In the genomic region with DNA sequence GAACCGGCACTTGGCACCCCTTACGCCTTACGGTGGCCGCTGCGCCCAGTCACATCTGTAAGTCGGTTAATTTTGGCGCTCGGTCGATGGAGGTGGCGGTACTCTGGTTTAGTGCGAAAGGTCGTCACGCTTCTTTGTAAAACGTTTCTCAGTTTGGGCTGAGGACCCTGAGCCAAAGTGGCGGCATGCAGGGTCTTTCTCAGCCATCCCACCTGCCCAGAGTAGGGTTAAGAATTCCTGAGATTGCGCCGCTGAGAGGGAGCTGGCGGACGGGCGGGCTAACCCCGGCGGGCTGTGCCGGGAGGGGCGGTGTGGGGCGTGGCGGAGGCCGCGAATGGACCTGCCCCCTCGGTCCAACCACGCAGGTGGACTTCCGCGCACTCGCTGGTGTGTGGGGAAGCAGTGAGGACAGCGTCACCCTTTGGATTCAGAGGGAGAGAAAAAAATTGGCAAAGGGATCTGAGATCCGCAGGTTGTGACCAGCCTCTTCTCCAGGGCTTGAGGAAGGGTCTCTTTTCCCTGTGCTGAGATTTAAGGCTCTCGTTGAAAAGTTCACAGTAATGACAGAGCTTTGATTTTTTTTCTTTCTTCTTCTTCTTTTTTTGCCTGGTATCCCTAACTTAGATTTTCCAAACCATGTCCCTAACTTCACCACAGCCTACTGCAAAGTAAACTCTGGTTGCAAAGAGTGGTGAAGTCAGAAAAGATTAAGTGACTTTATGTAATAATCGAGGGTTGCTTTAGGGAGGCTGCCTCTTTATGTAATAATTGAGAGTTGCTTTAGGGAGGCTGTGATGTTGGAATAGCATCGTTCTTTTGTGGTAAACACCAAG, we compare ENCODE assay signal across 8 cellular contexts. TPM values are rescaled to one million over a fixed set of nuclear protein-coding genes. Genes with fewer than 3 reads are reported as not detected.
DNase-seq lines count a peak whose midpoint lies in the region; ATAC-seq and TF ChIP-seq lines count a peak whose summit lies in the region.

No MANE protein-coding gene starts in this region.

- no peaks in the 10 kb centered on the region for H3K9me3 Mint-ChIP-seq in activated naive CD8-positive, alpha-beta T cell treated with anti-CD3 and anti-CD28 coated beads, Interleukin-2, amount 10 ng/mL, durations not matched to agents 7 days and 5 days

- ATAC-seq in activated naive CD8-positive, alpha-beta T cell treated with anti-CD3 and anti-CD28 coated beads, Interleukin-2, amount 10 ng/mL, durations not matched to agents 7 days and 5 days (ENCODE audit: low read depth), result peak; percentile 74

- peak overlapping the region; percentile 100 for H3K27ac ChIP-seq in cardiac muscle cell
- H3K27ac ChIP-seq in ovary, result peak overlapping the region; percentile 74 to 98

- H3F3A ChIP-seq in Loucy (ENCODE audit: low read depth), result no peaks in the 10 kb centered on the region; the same call in 1 of the 2 replicates

- H3K36me3 ChIP-seq in Loucy (ENCODE audit: insufficient read depth, low read length), result no peaks in the 10 kb centered on the region
- H3K36me3 ChIP-seq in cardiac muscle cell, result no peaks in the 10 kb centered on the region
- no peaks in the 10 kb centered on the region for H3K36me3 ChIP-seq in ovary

- peak overlapping the region; percentile 85 for H3K4me3 ChIP-seq in Loucy (ENCODE audit: low read length, poor library complexity, severe bottlenecking)
- H3K4me3 ChIP-seq in cardiac muscle cell, result peak overlapping the region; percentile 60
- H3K4me3 ChIP-seq in ovary, result peak overlapping the region; percentile 83

- H3K4me1 Mint-ChIP-seq in activated naive CD8-positive, alpha-beta T cell treated with anti-CD3 and anti-CD28 coated beads, Interleukin-2, amount 10 ng/mL, durations not matched to agents 7 days and 5 days, result peaks cover 29% of the 10 kb centered on the region

- H3K27me3 ChIP-seq in Loucy (ENCODE audit: insufficient read depth, low read length, poor library complexity, severe bottlenecking), result no peaks in the 10 kb centered on the region
- H3K27me3 ChIP-seq in cardiac muscle cell, result no peaks in the 10 kb centered on the region
- H3K27me3 ChIP-seq in ovary, result no peaks in the 10 kb centered on the region

- H3K79me2 ChIP-seq in Loucy (ENCODE audit: insufficient read depth, low read length), result peaks cover 37% of the 10 kb centered on the region

- H4K20me1 ChIP-seq in Loucy (ENCODE audit: insufficient read depth, low read length, poor library complexity, severe bottlenecking), result peaks cover 33% of the 10 kb centered on the region

- no peaks in the 10 kb centered on the region for H3K9me2 ChIP-seq in Loucy (replicated peaks; ENCODE audit: low read depth, low read length)

- H3K4me1 ChIP-seq in Loucy (ENCODE audit: insufficient read depth, low read length, poor library complexity, severe bottlenecking) (peaks cover 31% of the 10 kb centered on the region), cardiac muscle cell (ENCODE audit: low read depth) (peaks cover 12% of the 10 kb centered on the region), ovary (ENCODE audit: insufficient read depth) (peaks cover 3% of the 10 kb centered on the region)

- H3K4me3 Mint-ChIP-seq in activated naive CD8-positive, alpha-beta T cell treated with anti-CD3 and anti-CD28 coated beads, Interleukin-2, amount 10 ng/mL, durations not matched to agents 7 days and 5 days, result peak overlapping the region; percentile 100

- TF ChIP-seq POLR2A in Raji (IDR thresholded peaks at IDR 0.05; ENCODE audit: insufficient read depth, low read depth, low read length) (peak; percentile 76), ovary (IDR thresholded peaks at IDR 0.05) (peak; percentile 60)

- H3K27ac Mint-ChIP-seq in activated naive CD8-positive, alpha-beta T cell treated with anti-CD3 and anti-CD28 coated beads, Interleukin-2, amount 10 ng/mL, durations not matched to agents 7 days and 5 days, result peak overlapping the region; percentile 95

- H3K9me3 ChIP-seq in Loucy (ENCODE audit: insufficient read depth, low read depth, low read length) (no peaks in the 10 kb centered on the region), cardiac muscle cell (ENCODE audit: low read depth) (no peaks in the 10 kb centered on the region), ovary (no peaks in the 10 kb centered on the region)

- WGBS in ovary, 3 donors, result 0 to 1% (median 0%) methylated on average over 38 of the region's 38 CpGs

- DNase-seq in GM10266 (ENCODE audit: extremely low spot score), result peak; percentile 77
- peak; percentile 66 for DNase-seq in HCEC 1CT
- peak; percentile 85 for DNase-seq in activated naive CD8-positive, alpha-beta T cell treated with anti-CD3 and anti-CD28 coated beads, Interleukin-2, amount 10 ng/mL, durations not matched to agents 7 days and 5 days
- peak; percentile 83 to 94 for DNase-seq in cardiac muscle cell (ENCODE audit: low read depth in 1 of 2, low spot score in 1 of 2)
- DNase-seq in ovary, result peak; percentile 93 to 94 (median 93)
- peak; percentile 93 for DNase-seq in ureter (ENCODE audit: low spot score)

- peaks cover 6% of the 10 kb centered on the region for H3K36me3 Mint-ChIP-seq in activated naive CD8-positive, alpha-beta T cell treated with anti-CD3 and anti-CD28 coated beads, Interleukin-2, amount 10 ng/mL, durations not matched to agents 7 days and 5 days

- intact Hi-C loops in ovary (cut with DNase I), result loop anchor here in 2 of 4 donors (2.0 to 5.0 kb wide), 3 partner anchors 166 to 330 kb away; a partner anchor contains a TSS

- H3K4me2 ChIP-seq in Loucy (ENCODE audit: low read depth, low read length, poor library complexity, severe bottlenecking), result peak overlapping the region; percentile 78

- POLR2A ChIA-PET in activated naive CD8-positive, alpha-beta T cell treated with anti-CD3 and anti-CD28 coated beads, Interleukin-2, amount 10 ng/mL, durations not matched to agents 7 days and 5 days (lab: Charles Lee), result interaction anchor here (0.6 to 3.4 kb wide), 15 partner anchors 10 to 332 kb away, joined by 3 to 35 read pairs (median 8); a partner anchor contains a TSS

- H2AFZ ChIP-seq in Loucy (ENCODE audit: low read length), result peak overlapping the region; percentile 97

- TF ChIP-seq CTCF in GM10266 (IDR thresholded peaks at IDR 0.05; ENCODE audit: control insufficient read depth, insufficient read depth, low read depth, missing control alignments), result peak; percentile 35
- 0 out of 2 replicates have a peak, but pooled peaks have one; percentile 24 for TF ChIP-seq CTCF in Loucy (conservative IDR thresholded peaks at IDR 0.05; ENCODE audit: low read length)
- no peak for TF ChIP-seq CTCF in cardiac muscle cell (IDR thresholded peaks at IDR 0.05; ENCODE audit: low read depth, low read length)
- peak in 2 of 3 donors; percentile 14 to 43 for TF ChIP-seq CTCF in ovary (IDR thresholded peaks at IDR 0.05)

- no peak for TF ChIP-seq EP300 in ovary (IDR thresholded peaks at IDR 0.05)

- peak overlapping the region; percentile 65 for H3K9ac ChIP-seq in Loucy (ENCODE audit: low read depth, low read length, poor library complexity, severe bottlenecking)

- H3K27me3 Mint-ChIP-seq in activated naive CD8-positive, alpha-beta T cell treated with anti-CD3 and anti-CD28 coated beads, Interleukin-2, amount 10 ng/mL, durations not matched to agents 7 days and 5 days, result no peaks in the 10 kb centered on the region

RNA-seq across cellular contexts. Expression of a gene that starts 0.6 kb away (rescaled TPM):
- total RNA-seq in activated naive CD8-positive, alpha-beta T cell treated with anti-CD3 and anti-CD28 coated beads, Interleukin-2, amount 10 ng/mL, durations not matched to agents 7 days and 5 days, result 10 to 100 TPM; 18.7 to 19.0 TPM
- 13.6 and 14.7 TPM in 2 replicates for total RNA-seq in cardiac muscle cell
- 12.8 and 14.0 TPM in 2 replicates for polyA plus RNA-seq in cardiac muscle cell
- 10 to 100 TPM in 3 of 7 donors, 1 to 10 TPM in 4; 7.8 to 22.2 (median 9.0) TPM for total RNA-seq in ovary
- 10 to 100 TPM in 1 of 2 donors, 1 to 10 TPM in 1; 5.4 to 10.9 TPM for polyA plus RNA-seq in ovary
- total RNA-seq in ureter, result 8.0 TPM

Comparison
In these comparisons a context has a peak if more than half of its experiments do, and no peak if none do; other contexts are left out.
1. Peak in every context shown above with its lines: DNase-seq, ATAC-seq, H3K4me3 ChIP-seq and H3K27ac ChIP-seq.